Comparison of ENCODE assay signal across 1 cellular context in the genomic region with DNA sequence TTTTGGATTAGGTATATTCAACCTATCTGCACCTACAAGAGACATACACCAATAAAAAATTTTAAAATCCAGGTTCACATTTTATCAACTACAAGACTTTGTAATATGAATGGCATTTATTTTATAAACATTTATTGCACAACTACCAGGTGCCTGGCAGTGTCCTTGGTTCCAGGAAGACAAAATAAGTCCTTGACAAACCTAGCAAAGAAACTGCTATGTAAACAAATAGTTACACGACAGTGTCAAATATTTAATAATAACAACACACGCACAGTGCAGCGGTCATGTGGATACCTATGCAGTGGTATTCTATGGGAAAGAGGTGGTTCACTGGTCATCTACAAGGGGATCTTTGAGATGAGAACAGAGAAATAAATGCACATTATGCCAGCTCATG.
A peak's percentile ranks its signal among the peaks of the same experiment; 100 is the strongest.
TF ChIP-seq lines count a peak whose summit lies in the region.

No MANE protein-coding gene starts in this region.

TF ChIP-seq in HepG2, 621 proteins besides CTCF, POLR2A, EP300 and RAD21 (continued from another document):
- TF ChIP-seq, protein P1, sequence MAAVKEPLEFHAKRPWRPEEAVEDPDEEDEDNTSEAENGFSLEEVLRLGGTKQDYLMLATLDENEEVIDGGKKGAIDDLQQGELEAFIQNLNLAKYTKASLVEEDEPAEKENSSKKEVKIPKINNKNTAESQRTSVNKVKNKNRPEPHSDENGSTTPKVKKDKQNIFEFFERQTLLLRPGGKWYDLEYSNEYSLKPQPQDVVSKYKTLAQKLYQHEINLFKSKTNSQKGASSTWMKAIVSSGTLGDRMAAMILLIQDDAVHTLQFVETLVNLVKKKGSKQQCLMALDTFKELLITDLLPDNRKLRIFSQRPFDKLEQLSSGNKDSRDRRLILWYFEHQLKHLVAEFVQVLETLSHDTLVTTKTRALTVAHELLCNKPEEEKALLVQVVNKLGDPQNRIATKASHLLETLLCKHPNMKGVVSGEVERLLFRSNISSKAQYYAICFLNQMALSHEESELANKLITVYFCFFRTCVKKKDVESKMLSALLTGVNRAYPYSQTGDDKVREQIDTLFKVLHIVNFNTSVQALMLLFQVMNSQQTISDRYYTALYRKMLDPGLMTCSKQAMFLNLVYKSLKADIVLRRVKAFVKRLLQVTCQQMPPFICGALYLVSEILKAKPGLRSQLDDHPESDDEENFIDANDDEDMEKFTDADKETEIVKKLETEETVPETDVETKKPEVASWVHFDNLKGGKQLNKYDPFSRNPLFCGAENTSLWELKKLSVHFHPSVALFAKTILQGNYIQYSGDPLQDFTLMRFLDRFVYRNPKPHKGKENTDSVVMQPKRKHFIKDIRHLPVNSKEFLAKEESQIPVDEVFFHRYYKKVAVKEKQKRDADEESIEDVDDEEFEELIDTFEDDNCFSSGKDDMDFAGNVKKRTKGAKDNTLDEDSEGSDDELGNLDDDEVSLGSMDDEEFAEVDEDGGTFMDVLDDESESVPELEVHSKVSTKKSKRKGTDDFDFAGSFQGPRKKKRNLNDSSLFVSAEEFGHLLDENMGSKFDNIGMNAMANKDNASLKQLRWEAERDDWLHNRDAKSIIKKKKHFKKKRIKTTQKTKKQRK (IDR thresholded peaks at IDR 0.05; ENCODE audit: low read length) = no peak
- no peak for TF ChIP-seq HOXD1 (CRISPR knock-in tag; IDR thresholded peaks at IDR 0.05)
- no peak for TF ChIP-seq MED8 (CRISPR knock-in tag; IDR thresholded peaks at IDR 0.05; ENCODE audit: insufficient replicate concordance)
- TF ChIP-seq CEBPB (IDR thresholded peaks at IDR 0.05; ENCODE audit: borderline replicate concordance, low read depth, low read length) = 0 out of 2 replicates have a peak, but pooled peaks have one; percentile 6
- no peak for TF ChIP-seq ZNF598 (CRISPR knock-in tag; IDR thresholded peaks at IDR 0.05; ENCODE audit: borderline replicate concordance)
- TF ChIP-seq CC2D1A (CRISPR knock-in tag; IDR thresholded peaks at IDR 0.05) = no peak
- TF ChIP-seq FOXA3 (CRISPR knock-in tag; IDR thresholded peaks at IDR 0.05) = peak; percentile 25; the same call in 1 of the 2 replicates
- no peak for TF ChIP-seq KAT8 (CRISPR knock-in tag; IDR thresholded peaks at IDR 0.05)
- TF ChIP-seq ZNF3 (CRISPR knock-in tag; IDR thresholded peaks at IDR 0.05) = no peak
- TF ChIP-seq, protein P2, sequence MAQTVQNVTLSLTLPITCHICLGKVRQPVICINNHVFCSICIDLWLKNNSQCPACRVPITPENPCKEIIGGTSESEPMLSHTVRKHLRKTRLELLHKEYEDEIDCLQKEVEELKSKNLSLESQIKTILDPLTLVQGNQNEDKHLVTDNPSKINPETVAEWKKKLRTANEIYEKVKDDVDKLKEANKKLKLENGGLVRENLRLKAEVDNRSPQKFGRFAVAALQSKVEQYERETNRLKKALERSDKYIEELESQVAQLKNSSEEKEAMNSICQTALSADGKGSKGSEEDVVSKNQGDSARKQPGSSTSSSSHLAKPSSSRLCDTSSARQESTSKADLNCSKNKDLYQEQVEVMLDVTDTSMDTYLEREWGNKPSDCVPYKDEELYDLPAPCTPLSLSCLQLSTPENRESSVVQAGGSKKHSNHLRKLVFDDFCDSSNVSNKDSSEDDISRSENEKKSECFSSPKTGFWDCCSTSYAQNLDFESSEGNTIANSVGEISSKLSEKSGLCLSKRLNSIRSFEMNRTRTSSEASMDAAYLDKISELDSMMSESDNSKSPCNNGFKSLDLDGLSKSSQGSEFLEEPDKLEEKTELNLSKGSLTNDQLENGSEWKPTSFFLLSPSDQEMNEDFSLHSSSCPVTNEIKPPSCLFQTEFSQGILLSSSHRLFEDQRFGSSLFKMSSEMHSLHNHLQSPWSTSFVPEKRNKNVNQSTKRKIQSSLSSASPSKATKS (CRISPR knock-in tag; IDR thresholded peaks at IDR 0.05) = no peak
- no peak for TF ChIP-seq ZNF790 (CRISPR knock-in tag; IDR thresholded peaks at IDR 0.05; ENCODE audit: borderline replicate concordance)
- no peak for TF ChIP-seq CAMTA2 (CRISPR knock-in tag; IDR thresholded peaks at IDR 0.05; ENCODE audit: borderline replicate concordance)
- no peak for TF ChIP-seq SNAI1 (CRISPR knock-in tag; IDR thresholded peaks at IDR 0.05; ENCODE audit: borderline replicate concordance)
- no peak for TF ChIP-seq FOXP1 (IDR thresholded peaks at IDR 0.05)
- peak; percentile 35; the same call in 1 of the 2 replicates for TF ChIP-seq FOXP1 (CRISPR knock-in tag; IDR thresholded peaks at IDR 0.05)
- TF ChIP-seq ZBTB42 (CRISPR knock-in tag; IDR thresholded peaks at IDR 0.05) = no peak
